9 cellular contexts compared by ENCODE assay signal in the genomic region with DNA sequence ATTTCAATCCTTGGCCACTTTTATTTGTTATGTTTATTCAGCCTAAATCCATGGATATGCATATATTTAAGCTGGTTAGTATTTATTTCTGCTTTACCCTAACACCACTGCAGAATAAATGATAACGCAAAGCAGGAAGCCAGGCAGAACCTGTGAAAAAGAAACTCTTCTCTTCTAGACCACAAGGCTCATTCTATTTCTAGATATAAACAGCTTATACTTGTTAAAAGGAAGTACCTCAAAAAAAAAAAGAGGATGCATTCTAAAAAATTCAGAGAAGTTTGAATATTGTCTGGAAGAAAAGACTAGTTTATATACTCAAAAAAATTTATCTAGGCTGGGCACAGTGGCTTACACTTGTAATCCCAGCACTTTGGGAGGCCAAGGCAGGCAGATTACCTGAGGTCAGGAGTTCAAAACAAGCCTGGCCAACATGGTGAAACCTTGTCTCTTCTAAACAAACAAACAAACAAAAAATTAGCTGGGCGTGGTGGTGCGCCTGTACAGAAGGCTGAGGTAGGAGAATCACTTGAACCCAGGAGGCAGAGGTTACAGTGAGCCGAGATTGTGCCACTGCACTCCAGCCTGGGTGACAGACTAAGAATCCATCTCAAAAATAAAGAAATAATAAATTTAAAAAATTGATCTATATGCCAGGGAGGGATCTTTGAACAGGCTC. TPM values are rescaled to one million over a fixed set of nuclear protein-coding genes. Genes with fewer than 3 reads are reported as not detected.
DNase-seq lines count a peak whose midpoint lies in the region; ATAC-seq and TF ChIP-seq lines count a peak whose summit lies in the region.
"Had no signal": no experiment of that assay in that cellular context is flagged by ENCODE, and none has a peak within 500 bp of the region (broad histone marks: within the 10 kb centered on the region; RNA-seq: fewer than 3 reads in every experiment).

No MANE protein-coding gene starts in this region.

- DNase-seq in dorsolateral prefrontal cortex, result no peak
- DNase-seq in smooth muscle cell (lab: John Stamatoyannopoulos, UW; ENCODE audit: unreplicated experiment), result no peak
- DNase-seq in HPDE6-E6E7 (ENCODE audit: extremely low spot score), result no peak
- DNase-seq in erythroblast (lab: John Stamatoyannopoulos, UW), result no peak
- no peak for DNase-seq in activated CD4-positive, CD25-positive, alpha-beta regulatory T cell (lab: John Stamatoyannopoulos, UW)
- DNase-seq: pancreas had no signal

- no peak for TF ChIP-seq POLR2A in erythroblast (IDR thresholded peaks at IDR 0.05; ENCODE audit: low read length)

- intact Hi-C loops in dorsolateral prefrontal cortex (cut with DNase I), result loop anchor here in 1 of 2 donors (2.0 kb wide), 1 partner anchor 58 kb away; a partner anchor contains a TSS

- no peaks in the 10 kb centered on the region for H3K36me3 ChIP-seq in smooth muscle cell (ENCODE audit: low read depth)
- H3K36me3 ChIP-seq: pancreas had no signal

- no peak overlapping the region for H3K9ac ChIP-seq in smooth muscle cell (ENCODE audit: low read depth)

- 100% methylated on average over 4 of the region's 4 CpGs for WGBS in smooth muscle cell (ENCODE audit: low lambda C conversion rate)

- no peaks in the 10 kb centered on the region for H3F3A ChIP-seq in smooth muscle cell (ENCODE audit: low read depth)

- TF ChIP-seq CTCF in dorsolateral prefrontal cortex (IDR thresholded peaks at IDR 0.05 in 54 of 56, conservative IDR thresholded peaks at IDR 0.05 in 2 of 56; ENCODE audit: low read depth in 1 of 56, partially characterized antibody in 56 of 56) (no peak), smooth muscle cell (IDR thresholded peaks at IDR 0.05; ENCODE audit: borderline replicate concordance, insufficient read depth, poor library complexity, severe bottlenecking) (no peak)

- peak; percentile 81 for ATAC-seq in GM18502 (IDR thresholded peaks at IDR 0.05; ENCODE audit: poor library complexity, unreplicated experiment)
- ATAC-seq in GM21528 (IDR thresholded peaks at IDR 0.05; ENCODE audit: low FRiP score, unreplicated experiment), result peak; percentile 85
- ATAC-seq in HG03558 (IDR thresholded peaks at IDR 0.05; ENCODE audit: extremely low read depth, unreplicated experiment), result peak; percentile 66

- no peaks in the 10 kb centered on the region for H4K20me1 ChIP-seq in smooth muscle cell (ENCODE audit: low read depth)

- H3K4me2 ChIP-seq in smooth muscle cell, result no peak overlapping the region

- H3K27ac ChIP-seq in dorsolateral prefrontal cortex (peak overlapping the region in 45 of 59 donors; percentile 5 to 73 (median 42)), smooth muscle cell (ENCODE audit: low read depth) (no peak overlapping the region)
- H3K27ac ChIP-seq: pancreas had no signal

- no peak overlapping the region for H2AFZ ChIP-seq in smooth muscle cell (ENCODE audit: low read depth)

- no peak overlapping the region for H3K4me3 ChIP-seq in dorsolateral prefrontal cortex
- no peak overlapping the region for H3K4me3 ChIP-seq in smooth muscle cell
- H3K4me3 ChIP-seq: pancreas had no signal

- H3K27me3 ChIP-seq in dorsolateral prefrontal cortex, result no peaks in the 10 kb centered on the region
- H3K27me3 ChIP-seq in smooth muscle cell (ENCODE audit: low read depth), result no peaks in the 10 kb centered on the region
- H3K27me3 ChIP-seq: pancreas had no signal

- H3K9me3 ChIP-seq in smooth muscle cell (replicated peaks; ENCODE audit: low read depth), result no peaks in the 10 kb centered on the region
- H3K9me3 ChIP-seq: pancreas had no signal

- H3K4me1 ChIP-seq in smooth muscle cell (ENCODE audit: low read depth), result no peaks in the 10 kb centered on the region
- H3K4me1 ChIP-seq: pancreas had no signal

- no peaks in the 10 kb centered on the region for H3K79me2 ChIP-seq in smooth muscle cell (ENCODE audit: low read depth)

RNA-seq across cellular contexts. Expression of a gene that starts 55.8 kb away (rescaled TPM):
- total RNA-seq in dorsolateral prefrontal cortex (1 to 10 TPM; 1.1 to 6.8 (median 3.4) TPM), smooth muscle cell (3.6 and 5.2 TPM in 2 replicates)
- 1.5 and 2.3 TPM in 2 replicates for polyA plus RNA-seq in smooth muscle cell

RNA-seq across cellular contexts. Expression of a gene that starts 57.1 kb away (rescaled TPM):
- total RNA-seq in dorsolateral prefrontal cortex, result 10 to 100 TPM; 16.8 to 60.1 (median 33.0) TPM
- total RNA-seq in smooth muscle cell, result 13.3 and 21.6 TPM in 2 replicates
- 9.1 and 11.7 TPM in 2 replicates for polyA plus RNA-seq in smooth muscle cell
